In genomic region chr10:79312601-79313187, GRCh38 we compare ENCODE assay signal across 23 cellular contexts. TPM values are rescaled to one million over a fixed set of nuclear protein-coding genes. Genes with fewer than 3 reads are reported as not detected.
DNase-seq lines count a peak whose midpoint lies in the region; ATAC-seq and TF ChIP-seq lines count a peak whose summit lies in the region.
"Had no signal": no experiment of that assay in that cellular context is flagged by ENCODE, and none has a peak within 500 bp of the region (broad histone marks: within the 10 kb centered on the region; RNA-seq: fewer than 3 reads in every experiment).

No MANE protein-coding gene starts in this region.

- H3K27ac ChIP-seq in tibial nerve: no peak overlapping the region
- H3K27ac ChIP-seq: psoas muscle, SK-N-MC had no signal

- H3K36me3 Mint-ChIP-seq in stimulated activated naive CD8-positive, alpha-beta T cell treated with anti-CD3 and anti-CD28 coated beads, Interleukin-15, Interleukin-2, amounts not matched to agents 100 ng/mL and 50 ng/mL, for 24 hours (ENCODE audit: low read depth): peaks cover 37% of the 10 kb centered on the region
- peaks cover 24% of the 10 kb centered on the region for H3K36me3 Mint-ChIP-seq in central memory CD8-positive, alpha-beta T cell (ENCODE audit: insufficient read depth)
- peaks cover 42% of the 10 kb centered on the region for H3K36me3 Mint-ChIP-seq in nephron progenitor cell (ENCODE audit: low read depth)

- no peaks in the 10 kb centered on the region for H3K9me3 Mint-ChIP-seq in stimulated activated naive CD8-positive, alpha-beta T cell treated with anti-CD3 and anti-CD28 coated beads, Interleukin-15, Interleukin-2, amounts not matched to agents 100 ng/mL and 50 ng/mL, for 24 hours
- H3K9me3 Mint-ChIP-seq in stimulated activated naive CD8-positive, alpha-beta T cell treated with anti-CD3 and anti-CD28 coated beads, Interleukin-15, amount 100 ng/mL, for 72 hours: no peaks in the 10 kb centered on the region
- no peaks in the 10 kb centered on the region for H3K9me3 Mint-ChIP-seq in central memory CD8-positive, alpha-beta T cell
- H3K9me3 Mint-ChIP-seq in nephron progenitor cell: no peaks in the 10 kb centered on the region

- H3K4me3 ChIP-seq in tibial nerve: no peak overlapping the region
- H3K4me3 ChIP-seq: K562, psoas muscle, SK-N-MC, skin epidermis had no signal

- no peak for ATAC-seq in stimulated activated naive CD8-positive, alpha-beta T cell treated with anti-CD3 and anti-CD28 coated beads, Interleukin-15, amount 100 ng/mL, for 72 hours
- ATAC-seq in central memory CD8-positive, alpha-beta T cell (replicated peaks; ENCODE audit: extremely low read depth, poor library complexity, severe bottlenecking): no peak
- ATAC-seq: activated CD8-positive, alpha-beta T cell treated with anti-CD3 and anti-CD28 coated beads, Interleukin-2, amount 10 ng/mL, durations not matched to agents 7 days and 5 days; HCT116; psoas muscle; T-helper 17 cell had no signal

- H3K36me3 ChIP-seq in tibial nerve: peaks cover 5 to 79% (median 27%) of the 10 kb centered on the region in 3 donors

- H3K27me3 Mint-ChIP-seq in stimulated activated naive CD8-positive, alpha-beta T cell treated with anti-CD3 and anti-CD28 coated beads, Interleukin-15, Interleukin-2, amounts not matched to agents 100 ng/mL and 50 ng/mL, for 24 hours: no peaks in the 10 kb centered on the region
- no peaks in the 10 kb centered on the region for H3K27me3 Mint-ChIP-seq in stimulated activated naive CD8-positive, alpha-beta T cell treated with anti-CD3 and anti-CD28 coated beads, Interleukin-15, amount 100 ng/mL, for 72 hours
- no peaks in the 10 kb centered on the region for H3K27me3 Mint-ChIP-seq in central memory CD8-positive, alpha-beta T cell
- no peaks in the 10 kb centered on the region for H3K27me3 Mint-ChIP-seq in nephron progenitor cell (ENCODE audit: low read depth, poor library complexity)
- H3K27me3 Mint-ChIP-seq: T-helper 17 cell had no signal

- no peaks in the 10 kb centered on the region for H3K9me3 ChIP-seq in tibial nerve
- H3K9me3 ChIP-seq: neutrophil, psoas muscle had no signal

- peaks cover 0 to 46% (median 16%) of the 10 kb centered on the region in 4 donors for H3K4me1 ChIP-seq in tibial nerve

- H3K27ac Mint-ChIP-seq in stimulated activated naive CD8-positive, alpha-beta T cell treated with anti-CD3 and anti-CD28 coated beads, Interleukin-15, Interleukin-2, amounts not matched to agents 100 ng/mL and 50 ng/mL, for 24 hours: peak overlapping the region; percentile 34
- H3K27ac Mint-ChIP-seq in stimulated activated naive CD8-positive, alpha-beta T cell treated with anti-CD3 and anti-CD28 coated beads, Interleukin-15, amount 100 ng/mL, for 72 hours: peak overlapping the region in 1 of 2 donors; percentile 39
- H3K27ac Mint-ChIP-seq in central memory CD8-positive, alpha-beta T cell (ENCODE audit: low read depth): peak overlapping the region; percentile 73
- H3K27ac Mint-ChIP-seq in nephron progenitor cell: peak overlapping the region; percentile 83
- H3K27ac Mint-ChIP-seq: activated CD8-positive, alpha-beta T cell treated with anti-CD3 and anti-CD28 coated beads, Interleukin-2, amount 10 ng/mL, durations not matched to agents 7 days and 5 days; T-helper 17 cell had no signal

- H3K4me3 Mint-ChIP-seq in stimulated activated naive CD8-positive, alpha-beta T cell treated with anti-CD3 and anti-CD28 coated beads, Interleukin-15, Interleukin-2, amounts not matched to agents 100 ng/mL and 50 ng/mL, for 24 hours: no peak overlapping the region
- no peak overlapping the region for H3K4me3 Mint-ChIP-seq in stimulated activated naive CD8-positive, alpha-beta T cell treated with anti-CD3 and anti-CD28 coated beads, Interleukin-15, amount 100 ng/mL, for 72 hours
- no peak overlapping the region for H3K4me3 Mint-ChIP-seq in central memory CD8-positive, alpha-beta T cell
- H3K4me3 Mint-ChIP-seq in nephron progenitor cell: no peak overlapping the region
- H3K4me3 Mint-ChIP-seq: activated CD8-positive, alpha-beta T cell treated with anti-CD3 and anti-CD28 coated beads, Interleukin-2, amount 10 ng/mL, durations not matched to agents 7 days and 5 days; CD4-positive, CD25-positive, alpha-beta regulatory T cell; T-helper 17 cell had no signal

- no peak for TF ChIP-seq CTCF in nephron progenitor cell (IDR thresholded peaks at IDR 0.05)
- no peak for TF ChIP-seq CTCF in tibial nerve (IDR thresholded peaks at IDR 0.05)

- TF ChIP-seq POLR2A in tibial nerve (IDR thresholded peaks at IDR 0.05): no peak

- peaks cover 22% of the 10 kb centered on the region for H3K4me1 Mint-ChIP-seq in stimulated activated naive CD8-positive, alpha-beta T cell treated with anti-CD3 and anti-CD28 coated beads, Interleukin-15, Interleukin-2, amounts not matched to agents 100 ng/mL and 50 ng/mL, for 24 hours (ENCODE audit: low read depth)
- H3K4me1 Mint-ChIP-seq in stimulated activated naive CD8-positive, alpha-beta T cell treated with anti-CD3 and anti-CD28 coated beads, Interleukin-15, amount 100 ng/mL, for 72 hours: peaks cover 27% of the 10 kb centered on the region
- peaks cover 20% of the 10 kb centered on the region for H3K4me1 Mint-ChIP-seq in central memory CD8-positive, alpha-beta T cell
- H3K4me1 Mint-ChIP-seq in nephron progenitor cell: peaks cover 46% of the 10 kb centered on the region

- no peak for TF ChIP-seq EP300 in tibial nerve (IDR thresholded peaks at IDR 0.05)

- no peaks in the 10 kb centered on the region for H3K27me3 ChIP-seq in tibial nerve
- H3K27me3 ChIP-seq: neutrophil had no signal

- DNase-seq in stimulated activated naive CD8-positive, alpha-beta T cell treated with anti-CD3 and anti-CD28 coated beads, Interleukin-15, amount 100 ng/mL, for 72 hours: no peak
- no peak for DNase-seq in central memory CD8-positive, alpha-beta T cell (ENCODE audit: low spot score in 2 of 2)
- DNase-seq in nephron progenitor cell: no peak
- DNase-seq in tibial nerve (ENCODE audit: low spot score in 2 of 2): no peak
- no peak for DNase-seq in NCI-H510A (lab: John Stamatoyannopoulos, UW)
- DNase-seq in NCI-H1930 (lab: John Stamatoyannopoulos, UW): no peak
- DNase-seq: activated CD8-positive, alpha-beta T cell treated with anti-CD3 and anti-CD28 coated beads, Interleukin-2, amount 10 ng/mL, durations not matched to agents 7 days and 5 days; activated effector memory CD4-positive, alpha-beta T cell treated with anti-CD3 and anti-CD28 coated beads, Interleukin-2, amount 50 U/mL, for 16 hours; CD4-positive, CD25-positive, alpha-beta regulatory T cell; effector memory CD4-positive, alpha-beta T cell; NCI-H1105; NCI-H2029 treated with DMSO at 0.1 percent for 48 hours; NCI-H2227 treated with DMSO at 0.1 percent for 48 hours; NCI-H69; stimulated activated CD8-positive, alpha-beta memory T cell treated with anti-CD3 and anti-CD28 coated beads, Interleukin-4, amount 100 ng/mL, for 48 hours; T-helper 17 cell had no signal

- 91 to 92% methylated on average over 21 to 22 of the region's 22 CpGs for WGBS in tibial nerve, 2 donors

RNA-seq across cellular contexts. Expression of gene PPIF, which starts 34.6 kb away (rescaled TPM):
- 10 to 100 TPM; 16.6 to 36.0 (median 20.6) TPM for total RNA-seq in tibial nerve
